9 cellular contexts compared by ENCODE assay signal in genomic region chr19:35142531-35143230, GRCh38. TPM values are rescaled to one million over a fixed set of nuclear protein-coding genes. Genes with fewer than 3 reads are reported as not detected.
DNase-seq lines count a peak whose midpoint lies in the region; FAIRE-seq and TF ChIP-seq lines count a peak whose summit lies in the region.
"Had no signal": no experiment of that assay in that cellular context is flagged by ENCODE, and none has a peak within 500 bp of the region (broad histone marks: within the 10 kb centered on the region; RNA-seq: fewer than 3 reads in every experiment).

No MANE protein-coding gene starts in this region.

- H3K27ac ChIP-seq in endothelial cell of umbilical vein (ENCODE audit: insufficient read depth, low read depth, low read length) = no peak overlapping the region

- POLR2A ChIA-PET in endothelial cell of umbilical vein (lab: Charles Lee) = no interaction called here

- peak; percentile 13 to 58 for TF ChIP-seq CTCF in endothelial cell of umbilical vein (IDR thresholded peaks at IDR 0.05; ENCODE audit: extremely low read depth in 1 of 2, insufficient read depth in 1 of 2, low read depth in 1 of 2, low read length in 2 of 2)

- H3K9me3 ChIP-seq in endothelial cell of umbilical vein (replicated peaks; ENCODE audit: control insufficient read depth, insufficient read depth, low read length) = no peaks in the 10 kb centered on the region

- H2AFZ ChIP-seq in endothelial cell of umbilical vein (ENCODE audit: low read depth, low read length) = peak overlapping the region; percentile 40

- peak; percentile 33 for DNase-seq in EH (ENCODE audit: low read depth)
- peak; percentile 42 for DNase-seq in NCI-H2029 (lab: John Stamatoyannopoulos, UW)
- peak; percentile 43 to 51 for DNase-seq in activated CD8-positive, alpha-beta memory T cell treated with anti-CD3 and anti-CD28 coated beads for 4 hours (ENCODE audit: low read depth in 2 of 2)
- peak; percentile 43 for DNase-seq in endothelial cell of umbilical vein (ENCODE audit: low read depth, low spot score)
- DNase-seq in nucleus accumbens (lab: John Stamatoyannopoulos, UW) = peak in 38 of 56 donors; percentile 19 to 79 (median 48)
- peak; percentile 67 for DNase-seq in urothelium cell line (ENCODE audit: low spot score)
- DNase-seq in medulla oblongata (ENCODE audit: extremely low spot score) = no peak
- DNase-seq in LoVo (ENCODE audit: low spot score) = no peak

- peak overlapping the region; percentile 19 for H3K4me2 ChIP-seq in endothelial cell of umbilical vein (ENCODE audit: insufficient read depth, low read length)

- TF ChIP-seq POLR2A in endothelial cell of umbilical vein (IDR thresholded peaks at IDR 0.05; ENCODE audit: low read depth, low read length) = no peak

- H3K36me3 ChIP-seq in endothelial cell of umbilical vein (ENCODE audit: control insufficient read depth in 2 of 2, extremely low read depth in 1 of 2, insufficient read depth in 2 of 2, low read length in 2 of 2) = no peaks in the 10 kb centered on the region

- peak overlapping the region in 1 of 3 experiments; percentile 9 for H3K4me3 ChIP-seq in endothelial cell of umbilical vein (replicated peaks in 1 of 3; ENCODE audit: insufficient read depth in 1 of 3, low read depth in 1 of 3, low read length in 3 of 3)

- BruUV-seq in endothelial cell of umbilical vein (replicated peaks; lab: Mats Ljungman, UMichigan) = no TSS peak

- CTCF ChIA-PET in endothelial cell of umbilical vein (lab: Charles Lee) = interaction anchor here (0.6 to 3.5 kb wide), 17 partner anchors 11 to 573 kb away, joined by 3 to 73 read pairs (median 4); partner anchors contain the start of genes FXYD5 and USF2

- FAIRE-seq in endothelial cell of umbilical vein (lab: Jason Lieb, UNC) = peak; percentile 38
- FAIRE-seq in urothelium cell line (lab: Jason Lieb, UNC) = no peak

- no peaks in the 10 kb centered on the region for H3K79me2 ChIP-seq in endothelial cell of umbilical vein (ENCODE audit: control insufficient read depth, insufficient read depth, low read length)

- no peaks in the 10 kb centered on the region for H4K20me1 ChIP-seq in endothelial cell of umbilical vein (replicated peaks; ENCODE audit: control insufficient read depth, extremely low read depth, insufficient read depth, low read length)

- no peaks in the 10 kb centered on the region for H3K9me1 ChIP-seq in endothelial cell of umbilical vein (replicated peaks; ENCODE audit: control insufficient read depth, extremely low read depth, insufficient read depth, low read length)

- intact Hi-C loops in endothelial cell of umbilical vein (cut with micrococcal nuclease) = loop anchor here (1.0 to 5.0 kb wide), 2 partner anchors 126 to 180 kb away; partner anchors contain the start of genes USF2 and ZNF792

- dilution Hi-C loops in endothelial cell of umbilical vein (cut with MboI; ENCODE audit: extremely low pct_ligation_motif_present, low sequenced_read_pairs) = no loop called here

- H3K27me3 ChIP-seq in endothelial cell of umbilical vein (ENCODE audit: control insufficient read depth in 2 of 2, insufficient read depth in 2 of 2, low read length in 2 of 2) = peaks cover 16 to 17% of the 10 kb centered on the region in 2 experiments

- H3K9ac ChIP-seq in endothelial cell of umbilical vein (replicated peaks; ENCODE audit: extremely low read depth, insufficient read depth, low read length) = no peak overlapping the region

- H3K4me1 ChIP-seq in endothelial cell of umbilical vein (ENCODE audit: control insufficient read depth, extremely low read depth, insufficient read depth, low read length) = peaks cover 11% of the 10 kb centered on the region

TF ChIP-seq in endothelial cell of umbilical vein, 7 proteins besides CTCF, POLR2A, EP300 and RAD21:
- no peak for TF ChIP-seq MYC (IDR thresholded peaks at IDR 0.05; ENCODE audit: low read depth, low read length)
- no peak for TF ChIP-seq FOS (IDR thresholded peaks at IDR 0.05; ENCODE audit: borderline replicate concordance, insufficient read depth, low read length)

RNA-seq across cellular contexts. Expression of gene FXYD7, which starts 0.4 kb away (rescaled TPM):
- not detected in 2 replicates for total RNA-seq in endothelial cell of umbilical vein
- polyA plus RNA-seq in endothelial cell of umbilical vein = 0.40 TPM in 1 of 2 replicates, not detected in the other
- 0.14 TPM in 1 of 2 replicates, not detected in the other for polyA plus RNA-seq in endothelial cell of umbilical vein (2011; cell fraction: cytosol; rRNA removed)
- not detected in 2 replicates for polyA plus RNA-seq in endothelial cell of umbilical vein (2011; cell fraction: nucleus; rRNA removed)
- 0.44 TPM in 1 of 2 replicates, not detected in the other for polyA plus RNA-seq in endothelial cell of umbilical vein (2012)
- not detected in 2 replicates for polyA minus RNA-seq in endothelial cell of umbilical vein
- polyA minus RNA-seq in endothelial cell of umbilical vein (2011; cell fraction: cytosol; rRNA and poly(A)+ RNA removed) = not detected
- polyA minus RNA-seq in endothelial cell of umbilical vein (2011; cell fraction: nucleus; rRNA and poly(A)+ RNA removed) = not detected in 2 replicates

RNA-seq across cellular contexts. Expression of gene FXYD1, which starts 4.1 kb away (rescaled TPM):
- not detected in 2 replicates for total RNA-seq in endothelial cell of umbilical vein
- not detected in 2 replicates for polyA plus RNA-seq in endothelial cell of umbilical vein
- polyA plus RNA-seq in endothelial cell of umbilical vein (2011; cell fraction: cytosol; rRNA removed) = not detected in 2 replicates
- polyA plus RNA-seq in endothelial cell of umbilical vein (2011; cell fraction: nucleus; rRNA removed) = not detected in 2 replicates
- polyA plus RNA-seq in endothelial cell of umbilical vein (2012) = 0.60 and 0.80 TPM in 2 replicates
- polyA minus RNA-seq in endothelial cell of umbilical vein = not detected in 2 replicates
- not detected for polyA minus RNA-seq in endothelial cell of umbilical vein (2011; cell fraction: cytosol; rRNA and poly(A)+ RNA removed)
- not detected in 2 replicates for polyA minus RNA-seq in endothelial cell of umbilical vein (2011; cell fraction: nucleus; rRNA and poly(A)+ RNA removed)

RNA-seq across cellular contexts. Expression of gene LGI4, which starts 7.8 kb away (rescaled TPM):
- not detected in 2 replicates for total RNA-seq in endothelial cell of umbilical vein
- polyA plus RNA-seq in endothelial cell of umbilical vein = not detected in 2 replicates
- polyA plus RNA-seq in endothelial cell of umbilical vein (2011; cell fraction: cytosol; rRNA removed) = not detected in 2 replicates
- polyA plus RNA-seq in endothelial cell of umbilical vein (2011; cell fraction: nucleus; rRNA removed) = 0.11 and 0.35 TPM in 2 replicates
- 0.15 TPM in 1 of 2 replicates, not detected in the other for polyA plus RNA-seq in endothelial cell of umbilical vein (2012)
- not detected in 2 replicates for polyA minus RNA-seq in endothelial cell of umbilical vein
- not detected for polyA minus RNA-seq in endothelial cell of umbilical vein (2011; cell fraction: cytosol; rRNA and poly(A)+ RNA removed)
- not detected in 2 replicates for polyA minus RNA-seq in endothelial cell of umbilical vein (2011; cell fraction: nucleus; rRNA and poly(A)+ RNA removed)

RNA-seq across cellular contexts. Expression of gene FXYD5, which starts 11.9 kb away (rescaled TPM):
- 219 and 223 TPM in 2 replicates for total RNA-seq in endothelial cell of umbilical vein
- polyA plus RNA-seq in endothelial cell of umbilical vein = 290 and 387 TPM in 2 replicates
- polyA plus RNA-seq in endothelial cell of umbilical vein (2011; cell fraction: cytosol; rRNA removed) = 320 and 328 TPM in 2 replicates
- polyA plus RNA-seq in endothelial cell of umbilical vein (2011; cell fraction: nucleus; rRNA removed) = 102 and 116 TPM in 2 replicates
- polyA plus RNA-seq in endothelial cell of umbilical vein (2012) = 278 and 370 TPM in 2 replicates
- polyA minus RNA-seq in endothelial cell of umbilical vein = 161 and 173 TPM in 2 replicates
- polyA minus RNA-seq in endothelial cell of umbilical vein (2011; cell fraction: cytosol; rRNA and poly(A)+ RNA removed) = 97.0 TPM
- 58.1 and 58.4 TPM in 2 replicates for polyA minus RNA-seq in endothelial cell of umbilical vein (2011; cell fraction: nucleus; rRNA and poly(A)+ RNA removed)

RNA-seq across cellular contexts. Expression of gene FXYD3, which starts 27.1 kb away (rescaled TPM):
- total RNA-seq in endothelial cell of umbilical vein = not detected in 2 replicates
- not detected in 2 replicates for polyA plus RNA-seq in endothelial cell of umbilical vein
- 0.08 TPM in 1 of 2 replicates, not detected in the other for polyA plus RNA-seq in endothelial cell of umbilical vein (2011; cell fraction: cytosol; rRNA removed)
- not detected in 2 replicates for polyA plus RNA-seq in endothelial cell of umbilical vein (2011; cell fraction: nucleus; rRNA removed)
- not detected in 2 replicates for polyA plus RNA-seq in endothelial cell of umbilical vein (2012)
- not detected in 2 replicates for polyA minus RNA-seq in endothelial cell of umbilical vein
- 5.8 TPM for polyA minus RNA-seq in endothelial cell of umbilical vein (2011; cell fraction: cytosol; rRNA and poly(A)+ RNA removed)
- not detected in 2 replicates for polyA minus RNA-seq in endothelial cell of umbilical vein (2011; cell fraction: nucleus; rRNA and poly(A)+ RNA removed)
- total RNA-seq: T-helper 2 cell treated with Interferon-gamma antibody and Interleukin-4, amounts not matched to agents 100 ng/mL and 5 ng/mL, for 36 hours had no signal

Comparison
In these comparisons a context has a peak if more than half of its experiments do, and no peak if none do; other contexts are left out.
1. DNase-seq: peak in EH (single experiment), NCI-H2029 (single experiment), activated CD8-positive, alpha-beta memory T cell treated with anti-CD3 and anti-CD28 coated beads for 4 hours (2 of 2), endothelial cell of umbilical vein (single experiment), nucleus accumbens (38 of 56) and urothelium cell line (single experiment); none in medulla oblongata (single experiment) and LoVo (single experiment).